In genomic region chr22:38270091-38270972, GRCh38 we compare ENCODE assay signal across 9 cellular contexts. TPM values are rescaled to one million over a fixed set of nuclear protein-coding genes. Genes with fewer than 3 reads are reported as not detected.
DNase-seq lines count a peak whose midpoint lies in the region; ATAC-seq and TF ChIP-seq lines count a peak whose summit lies in the region.
"Had no signal": no experiment of that assay in that cellular context is flagged by ENCODE, and none has a peak within 500 bp of the region (broad histone marks: within the 10 kb centered on the region; RNA-seq: fewer than 3 reads in every experiment).

No MANE protein-coding gene starts in this region.

- DNase-seq in activated naive CD8-positive, alpha-beta T cell treated with anti-CD3 and anti-CD28 coated beads for 36 hours: no peak
- DNase-seq in astrocyte of the spinal cord (ENCODE audit: low read depth, low spot score): peak; percentile 34
- DNase-seq in type B pancreatic cell (ENCODE audit: extremely low spot score, unreplicated experiment): no peak
- no peak for DNase-seq in HK-2 (ENCODE audit: unreplicated experiment)
- DNase-seq in endodermal cell: no peak
- DNase-seq: activated CD4-positive, alpha-beta T cell treated with anti-CD3 and anti-CD28 coated beads for 48 hours had no signal

- H3K27ac ChIP-seq in muscle layer of colon (ENCODE audit: low read depth, low read length): peak overlapping the region; percentile 44
- no peak overlapping the region for H3K27ac ChIP-seq in endodermal cell (ENCODE audit: low read depth, low read length)

- H3K4me3 ChIP-seq in astrocyte of the spinal cord (ENCODE audit: low read depth, low read length): peak overlapping the region; percentile 8
- H3K4me3 ChIP-seq in muscle layer of colon (ENCODE audit: low read depth in 1 of 2, low read length in 2 of 2): peak overlapping the region in 1 of 2 donors; percentile 94
- no peak overlapping the region for H3K4me3 ChIP-seq in endodermal cell (ENCODE audit: low read length)

- in situ Hi-C loops in astrocyte of the spinal cord (cut with HindIII; ENCODE audit: low sequenced_read_pairs): no loop called here

- H3K9ac ChIP-seq in muscle layer of colon (ENCODE audit: low read length) (peak overlapping the region; percentile 30), endodermal cell (ENCODE audit: extremely low read depth, low read length, poor library complexity, severe bottlenecking) (no peak overlapping the region)

- peaks cover 58% of the 10 kb centered on the region for H3K4me1 Mint-ChIP-seq in activated naive CD8-positive, alpha-beta T cell (ENCODE audit: low read depth)
- peaks cover 50% of the 10 kb centered on the region for H3K4me1 Mint-ChIP-seq in activated naive CD8-positive, alpha-beta T cell treated with anti-CD3 and anti-CD28 coated beads for 36 hours
- H3K4me1 Mint-ChIP-seq in type B pancreatic cell (ENCODE audit: unreplicated experiment) (peaks cover 42% of the 10 kb centered on the region), endodermal cell (peaks cover 26% of the 10 kb centered on the region)

- H3K27me3 ChIP-seq in muscle layer of colon (ENCODE audit: control insufficient read depth in 1 of 2, insufficient read depth in 2 of 2, low read length in 2 of 2) (no peaks in the 10 kb centered on the region), endodermal cell (ENCODE audit: control insufficient read depth, insufficient read depth, low read length, poor library complexity, severe bottlenecking) (no peaks in the 10 kb centered on the region)

- no peak for ATAC-seq in GM18861 (IDR thresholded peaks at IDR 0.05; ENCODE audit: unreplicated experiment)

- peaks cover 55% of the 10 kb centered on the region for H3K4me1 ChIP-seq in muscle layer of colon (ENCODE audit: insufficient read depth, low read length)
- peaks cover 3% of the 10 kb centered on the region for H3K4me1 ChIP-seq in endodermal cell (ENCODE audit: control insufficient read depth, insufficient read depth, low read length)

- WGBS in endodermal cell (ENCODE audit: insufficient coverage in 1 of 2, insufficient read length in 1 of 2), 2 experiments: 88 to 93% methylated on average over 4 to 13 of the region's 13 CpGs

- no peaks in the 10 kb centered on the region for H3K27me3 Mint-ChIP-seq in activated naive CD8-positive, alpha-beta T cell
- no peaks in the 10 kb centered on the region for H3K27me3 Mint-ChIP-seq in activated naive CD8-positive, alpha-beta T cell treated with anti-CD3 and anti-CD28 coated beads for 36 hours
- no peaks in the 10 kb centered on the region for H3K27me3 Mint-ChIP-seq in type B pancreatic cell
- peaks cover 3% of the 10 kb centered on the region for H3K27me3 Mint-ChIP-seq in endodermal cell (ENCODE audit: insufficient read depth)

- peak overlapping the region; percentile 17 for H3K27ac Mint-ChIP-seq in activated naive CD8-positive, alpha-beta T cell
- no peak overlapping the region for H3K27ac Mint-ChIP-seq in activated naive CD8-positive, alpha-beta T cell treated with anti-CD3 and anti-CD28 coated beads for 36 hours
- H3K27ac Mint-ChIP-seq in type B pancreatic cell (peak overlapping the region; percentile 30), endodermal cell (no peak overlapping the region)

- H3K4me3 Mint-ChIP-seq in activated naive CD8-positive, alpha-beta T cell: peak overlapping the region; percentile 90
- H3K4me3 Mint-ChIP-seq in activated naive CD8-positive, alpha-beta T cell treated with anti-CD3 and anti-CD28 coated beads for 36 hours: no peak overlapping the region
- peak overlapping the region; percentile 95 for H3K4me3 Mint-ChIP-seq in type B pancreatic cell
- H3K4me3 Mint-ChIP-seq in endodermal cell: no peak overlapping the region

- H3K9me3 Mint-ChIP-seq in activated naive CD8-positive, alpha-beta T cell (ENCODE audit: low read depth): no peaks in the 10 kb centered on the region
- H3K9me3 Mint-ChIP-seq in activated naive CD8-positive, alpha-beta T cell treated with anti-CD3 and anti-CD28 coated beads for 36 hours: no peaks in the 10 kb centered on the region
- H3K9me3 Mint-ChIP-seq in type B pancreatic cell: no peaks in the 10 kb centered on the region
- no peaks in the 10 kb centered on the region for H3K9me3 Mint-ChIP-seq in endodermal cell

- no peaks in the 10 kb centered on the region for H3K9me3 ChIP-seq in muscle layer of colon (ENCODE audit: low read length)
- H3K9me3 ChIP-seq in endodermal cell (ENCODE audit: control insufficient read depth, low read length): no peaks in the 10 kb centered on the region

- TF ChIP-seq CTCF in astrocyte of the spinal cord (IDR thresholded peaks at IDR 0.05; ENCODE audit: low read depth, low read length): no peak
- no peak for TF ChIP-seq CTCF in type B pancreatic cell (conservative IDR thresholded peaks at IDR 0.05)
- no peak for TF ChIP-seq CTCF in endodermal cell (conservative IDR thresholded peaks at IDR 0.05)

- H3K36me3 ChIP-seq in muscle layer of colon (ENCODE audit: insufficient read depth, low read length) (no peaks in the 10 kb centered on the region), endodermal cell (ENCODE audit: control insufficient read depth, insufficient read depth, low read length) (peaks cover 11% of the 10 kb centered on the region)

- H3K36me3 Mint-ChIP-seq in activated naive CD8-positive, alpha-beta T cell: no peaks in the 10 kb centered on the region
- peaks cover 2% of the 10 kb centered on the region for H3K36me3 Mint-ChIP-seq in activated naive CD8-positive, alpha-beta T cell treated with anti-CD3 and anti-CD28 coated beads for 36 hours
- H3K36me3 Mint-ChIP-seq in type B pancreatic cell: peaks cover under 1% of the 10 kb centered on the region
- H3K36me3 Mint-ChIP-seq in endodermal cell (ENCODE audit: low read depth): peaks cover 4% of the 10 kb centered on the region

RNA-seq across cellular contexts. Expression of gene TMEM184B, which starts 2.5 kb away (rescaled TPM):
- 10 to 100 TPM; 18.2 to 20.0 TPM for total RNA-seq in activated naive CD8-positive, alpha-beta T cell treated with anti-CD3 and anti-CD28 coated beads for 36 hours
- 66.7 and 83.3 TPM in 2 replicates for total RNA-seq in type B pancreatic cell (ENCODE audit: low replicate concordance)
- total RNA-seq in endodermal cell: 10 to 100 TPM; 55.4 to 57.6 TPM
- polyA plus RNA-seq in endodermal cell (2013, experiment 1 of 2): 56.1 TPM
- 47.2 TPM for polyA plus RNA-seq in endodermal cell (2013, experiment 2 of 2)

RNA-seq across cellular contexts. Expression of gene CSNK1E, which starts 46.9 kb away (rescaled TPM):
- total RNA-seq in activated naive CD8-positive, alpha-beta T cell treated with anti-CD3 and anti-CD28 coated beads for 36 hours: 100 to 1,000 TPM; 111 to 114 TPM
- 199 and 219 TPM in 2 replicates for total RNA-seq in type B pancreatic cell (ENCODE audit: low replicate concordance)
- 100 to 1,000 TPM; 224 to 229 TPM for total RNA-seq in endodermal cell
- polyA plus RNA-seq in endodermal cell (2013, experiment 1 of 2): 167 TPM
- polyA plus RNA-seq in endodermal cell (2013, experiment 2 of 2): 148 TPM

Comparison
In these comparisons a context has a peak if more than half of its experiments do, and no peak if none do; other contexts are left out.
1. H3K27ac Mint-ChIP-seq: peak in activated naive CD8-positive, alpha-beta T cell (single experiment) and type B pancreatic cell (single experiment); none in activated naive CD8-positive, alpha-beta T cell treated with anti-CD3 and anti-CD28 coated beads for 36 hours (single experiment) and endodermal cell (single experiment).
2. H3K4me3 Mint-ChIP-seq: peak in activated naive CD8-positive, alpha-beta T cell (single experiment) and type B pancreatic cell (single experiment); none in activated naive CD8-positive, alpha-beta T cell treated with anti-CD3 and anti-CD28 coated beads for 36 hours (single experiment) and endodermal cell (single experiment).